13 cellular contexts compared by ENCODE assay signal in genomic region chr1:2389644-2390043, GRCh38. TPM values are rescaled to one million over a fixed set of nuclear protein-coding genes. Genes with fewer than 3 reads are reported as not detected.
A peak's percentile ranks its signal among the peaks of the same experiment; 100 is the strongest.
DNase-seq lines count a peak whose midpoint lies in the region; ATAC-seq, FAIRE-seq and TF ChIP-seq lines count a peak whose summit lies in the region.
"Had no signal": no experiment of that assay in that cellular context is flagged by ENCODE, and none has a peak within 500 bp of the region (broad histone marks: within the 10 kb centered on the region; RNA-seq: fewer than 3 reads in every experiment).

No MANE protein-coding gene starts in this region.

- H3K4me1 Mint-ChIP-seq in CD4-positive, alpha-beta memory T cell: peaks cover 19 to 38% (median 28%) of the 10 kb centered on the region in 4 donors
- H3K4me1 Mint-ChIP-seq in activated naive CD8-positive, alpha-beta T cell treated with anti-CD3 and anti-CD28 coated beads for 36 hours: peaks cover 25% of the 10 kb centered on the region
- H3K4me1 Mint-ChIP-seq in natural killer cell treated with Interleukin-12 subunit alpha and Interleukin-12 subunit beta and Interleukin-15 and Interleukin-18, amount 100 ng/mL, for 72 hours (ENCODE audit: low read depth in 2 of 2): peaks cover 28 to 30% of the 10 kb centered on the region in 2 donors

- DNase-seq in CD4-positive, alpha-beta memory T cell: no peak
- DNase-seq in HCT116 (ENCODE audit: low read depth, low spot score): no peak
- DNase-seq in activated naive CD8-positive, alpha-beta T cell treated with anti-CD3 and anti-CD28 coated beads for 36 hours: no peak
- no peak for DNase-seq in natural killer cell treated with Interleukin-12 subunit alpha and Interleukin-12 subunit beta and Interleukin-15 and Interleukin-18, amount 100 ng/mL, for 72 hours (ENCODE audit: low spot score)
- no peak for DNase-seq in GM12892 (ENCODE audit: insufficient read length)
- DNase-seq in amniotic stem cell (lab: John Stamatoyannopoulos, UW): no peak
- no peak for DNase-seq in Kasumi-1 (lab: John Stamatoyannopoulos, UW)
- DNase-seq: anterior cingulate cortex; DMS53; effector memory CD4-positive, alpha-beta T cell; GOT3; NCI-H146; tibial artery had no signal

- TF ChIP-seq POLR2A in HCT116 (IDR thresholded peaks at IDR 0.05; ENCODE audit: borderline replicate concordance, extremely low read depth, insufficient read depth, insufficient read length): no peak
- no peak for TF ChIP-seq POLR2A in GM12892 (IDR thresholded peaks at IDR 0.05; ENCODE audit: low read depth, low read length)

- H4K20me1 ChIP-seq in HCT116 (ENCODE audit: insufficient read depth): 0 out of 2 replicates have a peak, but pooled peaks cover 7% of the 10 kb centered on the region

- no peak overlapping the region for H2AFZ ChIP-seq in HCT116 (ENCODE audit: low read depth, low read length, poor library complexity, severe bottlenecking)

- H3K4me1 ChIP-seq in CD4-positive, alpha-beta memory T cell (ENCODE audit: insufficient read depth, low read length): peaks cover 35% of the 10 kb centered on the region
- H3K4me1 ChIP-seq in HCT116 (ENCODE audit: control insufficient read depth in 1 of 2, insufficient read depth in 2 of 2, low read length in 2 of 2): peaks cover 17 to 25% of the 10 kb centered on the region in 2 experiments

- BruUV-seq in HCT116 (replicated peaks; lab: Mats Ljungman, UMichigan): no TSS peak

- no peak for FAIRE-seq in GM12892 (lab: Jason Lieb, UNC)

- peak overlapping the region in 7 of 8 donors; percentile 17 to 84 (median 69) for H3K4me3 Mint-ChIP-seq in CD4-positive, alpha-beta memory T cell
- H3K4me3 Mint-ChIP-seq in activated naive CD8-positive, alpha-beta T cell treated with anti-CD3 and anti-CD28 coated beads for 36 hours: peak overlapping the region; percentile 85
- H3K4me3 Mint-ChIP-seq in natural killer cell treated with Interleukin-12 subunit alpha and Interleukin-12 subunit beta and Interleukin-15 and Interleukin-18, amount 100 ng/mL, for 72 hours: peak overlapping the region; percentile 76

- TF ChIP-seq RAD21 in HCT116 (IDR thresholded peaks at IDR 0.05; ENCODE audit: low read depth): no peak

- RAD21 ChIA-PET in HCT116 (lab: Charles Lee; ENCODE audit: low non-redundant PET in 1 of 2, low total read pairs in 2 of 2, uncharacterized antibody in 2 of 2, unreplicated experiment in 2 of 2): no interaction called here

- peak overlapping the region in 1 of 7 donors; percentile 81 for H3K27ac Mint-ChIP-seq in CD4-positive, alpha-beta memory T cell
- no peak overlapping the region for H3K27ac Mint-ChIP-seq in activated naive CD8-positive, alpha-beta T cell treated with anti-CD3 and anti-CD28 coated beads for 36 hours
- no peak overlapping the region for H3K27ac Mint-ChIP-seq in natural killer cell treated with Interleukin-12 subunit alpha and Interleukin-12 subunit beta and Interleukin-15 and Interleukin-18, amount 100 ng/mL, for 72 hours

- CTCF ChIA-PET in CD4-positive, alpha-beta memory T cell (lab: Charles Lee; ENCODE audit: partially characterized antibody): interaction anchor here (1.7 to 2.5 kb wide), 2 partner anchors 8 to 195 kb away, joined by 7 to 12 read pairs; partner anchors contain the start of gene FAAP20
- CTCF ChIA-PET in HCT116 (lab: Charles Lee): interaction anchor here (2.2 kb wide), 1 partner anchor 8 kb away, joined by 16 read pairs; no protein-coding TSS in a partner anchor

- intact Hi-C loops in CD4-positive, alpha-beta memory T cell (cut with micrococcal nuclease): loop anchor here (2.0 kb wide), 3 partner anchors 135 to 257 kb away; partner anchors contain the start of gene FAAP20
- intact Hi-C loops in HCT116 (cut with micrococcal nuclease): no loop called here

- H3K79me2 ChIP-seq in HCT116 (ENCODE audit: insufficient read depth, low read length): peaks cover 49% of the 10 kb centered on the region

- POLR2A ChIA-PET in CD4-positive, alpha-beta memory T cell (lab: Charles Lee; ENCODE audit: partially characterized antibody): interaction anchor here (1.0 to 2.3 kb wide), 3 partner anchors 190 to 200 kb away, joined by 4 to 8 read pairs (median 6); partner anchors contain the start of gene FAAP20
- POLR2A ChIA-PET in HCT116 (lab: Charles Lee): interaction anchor here (0.5 kb wide), 1 partner anchor 529 kb away, joined by 3 read pairs; no protein-coding TSS in a partner anchor

- no peak overlapping the region for H3K4me3 ChIP-seq in CD4-positive, alpha-beta memory T cell (ENCODE audit: low read length in 2 of 2)
- peak overlapping the region; percentile 89 to 99 for H3K4me3 ChIP-seq in HCT116 (replicated peaks in 1 of 2; ENCODE audit: low read depth in 1 of 2, low read length in 2 of 2)

- H3K27me3 ChIP-seq in CD4-positive, alpha-beta memory T cell (ENCODE audit: insufficient read depth, low read length): no peaks in the 10 kb centered on the region
- no peaks in the 10 kb centered on the region for H3K27me3 ChIP-seq in HCT116 (ENCODE audit: insufficient read depth, low read length)
- H3K27me3 ChIP-seq: tibial artery had no signal

- H3K4me2 ChIP-seq in HCT116 (ENCODE audit: low read length): peak overlapping the region; percentile 96

- H3K9me2 ChIP-seq in HCT116 (ENCODE audit: insufficient read depth): no peaks in the 10 kb centered on the region

- no peak for TF ChIP-seq CTCF in HCT116 (IDR thresholded peaks at IDR 0.05 in 2 of 3, conservative IDR thresholded peaks at IDR 0.05 in 1 of 3; ENCODE audit: borderline replicate concordance in 1 of 3, insufficient read depth in 1 of 3, low read depth in 2 of 3, low read length in 2 of 3)

- H3K36me3 Mint-ChIP-seq in CD4-positive, alpha-beta memory T cell: peaks cover 3 to 22% of the 10 kb centered on the region in 2 donors
- peaks cover 13% of the 10 kb centered on the region for H3K36me3 Mint-ChIP-seq in activated naive CD8-positive, alpha-beta T cell treated with anti-CD3 and anti-CD28 coated beads for 36 hours
- no peaks in the 10 kb centered on the region for H3K36me3 Mint-ChIP-seq in natural killer cell treated with Interleukin-12 subunit alpha and Interleukin-12 subunit beta and Interleukin-15 and Interleukin-18, amount 100 ng/mL, for 72 hours

- H3K9me3 Mint-ChIP-seq in CD4-positive, alpha-beta memory T cell: no peaks in the 10 kb centered on the region
- H3K9me3 Mint-ChIP-seq in activated naive CD8-positive, alpha-beta T cell treated with anti-CD3 and anti-CD28 coated beads for 36 hours: no peaks in the 10 kb centered on the region
- no peaks in the 10 kb centered on the region for H3K9me3 Mint-ChIP-seq in natural killer cell treated with Interleukin-12 subunit alpha and Interleukin-12 subunit beta and Interleukin-15 and Interleukin-18, amount 100 ng/mL, for 72 hours

- peaks cover 4% of the 10 kb centered on the region for H3K36me3 ChIP-seq in CD4-positive, alpha-beta memory T cell (ENCODE audit: insufficient read depth, low read length)
- peaks cover 17 to 19% of the 10 kb centered on the region in 2 experiments for H3K36me3 ChIP-seq in HCT116 (ENCODE audit: control insufficient read depth in 1 of 2, insufficient read depth in 2 of 2, low read length in 2 of 2)

- H3K27ac ChIP-seq in CD4-positive, alpha-beta memory T cell (ENCODE audit: low read depth, low read length): no peak overlapping the region
- H3K27ac ChIP-seq in HCT116 (ENCODE audit: low read depth, low read length): peak overlapping the region; percentile 85
- H3K27ac ChIP-seq: tibial artery had no signal

- no peak overlapping the region for H3K9ac ChIP-seq in HCT116 (ENCODE audit: low read length)

- no peaks in the 10 kb centered on the region for H3K9me3 ChIP-seq in CD4-positive, alpha-beta memory T cell (ENCODE audit: control insufficient read depth in 1 of 2, low read length in 2 of 2)
- H3K9me3 ChIP-seq in HCT116 (ENCODE audit: control insufficient read depth in 1 of 2, insufficient read depth in 1 of 2, low read depth in 1 of 2, low read length in 2 of 2): no peaks in the 10 kb centered on the region
- H3K9me3 ChIP-seq: tibial artery had no signal

- ATAC-seq in HCT116: no peak
- no peak for ATAC-seq in natural killer cell treated with Interleukin-12 subunit alpha and Interleukin-12 subunit beta and Interleukin-15 and Interleukin-18, amount 100 ng/mL, for 72 hours

- no peaks in the 10 kb centered on the region for H3K27me3 Mint-ChIP-seq in CD4-positive, alpha-beta memory T cell
- H3K27me3 Mint-ChIP-seq in activated naive CD8-positive, alpha-beta T cell treated with anti-CD3 and anti-CD28 coated beads for 36 hours: no peaks in the 10 kb centered on the region
- no peaks in the 10 kb centered on the region for H3K27me3 Mint-ChIP-seq in natural killer cell treated with Interleukin-12 subunit alpha and Interleukin-12 subunit beta and Interleukin-15 and Interleukin-18, amount 100 ng/mL, for 72 hours

TF ChIP-seq in HCT116, 20 proteins besides CTCF, POLR2A, EP300 and RAD21 (continues in another document):
- TF ChIP-seq TCF7L2 (IDR thresholded peaks at IDR 0.05; ENCODE audit: borderline replicate concordance, extremely low read depth, insufficient read depth, insufficient read length): no peak
- TF ChIP-seq EZH2 (IDR thresholded peaks at IDR 0.05): no peak
- no peak for TF ChIP-seq SIN3A (IDR thresholded peaks at IDR 0.05; ENCODE audit: low read depth)
- TF ChIP-seq ELF1 (IDR thresholded peaks at IDR 0.05; ENCODE audit: borderline replicate concordance, low read depth): no peak

RNA-seq across cellular contexts. Expression of gene MORN1, which starts 1.7 kb away (rescaled TPM):
- 10 to 100 TPM; 12.5 to 15.3 TPM for total RNA-seq in CD4-positive, alpha-beta memory T cell
- 1 to 10 TPM; 1.9 to 2.2 TPM for polyA plus RNA-seq in CD4-positive, alpha-beta memory T cell
- 21.4 TPM for total RNA-seq in HCT116 (2021; ENCODE audit: unreplicated experiment)
- polyA plus RNA-seq in HCT116 (2012): 9.1 and 10.2 TPM in 2 replicates
- 1 to 10 TPM; 6.8 to 7.8 TPM for total RNA-seq in activated naive CD8-positive, alpha-beta T cell treated with anti-CD3 and anti-CD28 coated beads for 36 hours
- 1 to 10 TPM; 4.0 to 7.5 TPM for total RNA-seq in natural killer cell treated with Interleukin-12 subunit alpha and Interleukin-12 subunit beta and Interleukin-15 and Interleukin-18, amount 100 ng/mL, for 72 hours
- polyA plus RNA-seq in GM12892 (2012; ENCODE audit: missing spikeins): 3.8 TPM

RNA-seq across cellular contexts. Expression of gene RER1, which starts 2.0 kb away (rescaled TPM):
- 100 to 1,000 TPM; 149 to 151 TPM for total RNA-seq in CD4-positive, alpha-beta memory T cell
- 100 to 1,000 TPM; 131 to 221 TPM for polyA plus RNA-seq in CD4-positive, alpha-beta memory T cell
- total RNA-seq in HCT116 (2021; ENCODE audit: unreplicated experiment): 155 TPM
- polyA plus RNA-seq in HCT116 (2012): 137 and 147 TPM in 2 replicates
- 100 to 1,000 TPM; 161 to 176 TPM for total RNA-seq in activated naive CD8-positive, alpha-beta T cell treated with anti-CD3 and anti-CD28 coated beads for 36 hours
- 100 to 1,000 TPM; 139 to 161 TPM for total RNA-seq in natural killer cell treated with Interleukin-12 subunit alpha and Interleukin-12 subunit beta and Interleukin-15 and Interleukin-18, amount 100 ng/mL, for 72 hours
- 91.1 TPM for polyA plus RNA-seq in GM12892 (2012; ENCODE audit: missing spikeins)

RNA-seq across cellular contexts. Expression of gene PEX10, which starts 22.7 kb away (rescaled TPM):
- 10 to 100 TPM; 11.7 to 13.0 TPM for total RNA-seq in CD4-positive, alpha-beta memory T cell
- 1 to 10 TPM; 7.2 to 8.6 TPM for polyA plus RNA-seq in CD4-positive, alpha-beta memory T cell
- 27.9 TPM for total RNA-seq in HCT116 (2021; ENCODE audit: unreplicated experiment)
- polyA plus RNA-seq in HCT116 (2012): 20.3 and 23.2 TPM in 2 replicates
- 10 to 100 TPM; 21.5 to 23.7 TPM for total RNA-seq in activated naive CD8-positive, alpha-beta T cell treated with anti-CD3 and anti-CD28 coated beads for 36 hours
- total RNA-seq in natural killer cell treated with Interleukin-12 subunit alpha and Interleukin-12 subunit beta and Interleukin-15 and Interleukin-18, amount 100 ng/mL, for 72 hours: 10 to 100 TPM; 10.7 to 18.9 TPM
- 6.1 TPM for polyA plus RNA-seq in GM12892 (2012; ENCODE audit: missing spikeins)

Comparison
In these comparisons a context has a peak if more than half of its experiments do, and no peak if none do; other contexts are left out.
1. H3K4me3 ChIP-seq: peak in HCT116 (2 of 2); none in CD4-positive, alpha-beta memory T cell (0 of 2).
2. Peak in every context shown above with its lines, with median percentiles within 50 percentile points of each other: H3K4me3 Mint-ChIP-seq.